1 cellular context compared by ENCODE assay signal in the genomic region with DNA sequence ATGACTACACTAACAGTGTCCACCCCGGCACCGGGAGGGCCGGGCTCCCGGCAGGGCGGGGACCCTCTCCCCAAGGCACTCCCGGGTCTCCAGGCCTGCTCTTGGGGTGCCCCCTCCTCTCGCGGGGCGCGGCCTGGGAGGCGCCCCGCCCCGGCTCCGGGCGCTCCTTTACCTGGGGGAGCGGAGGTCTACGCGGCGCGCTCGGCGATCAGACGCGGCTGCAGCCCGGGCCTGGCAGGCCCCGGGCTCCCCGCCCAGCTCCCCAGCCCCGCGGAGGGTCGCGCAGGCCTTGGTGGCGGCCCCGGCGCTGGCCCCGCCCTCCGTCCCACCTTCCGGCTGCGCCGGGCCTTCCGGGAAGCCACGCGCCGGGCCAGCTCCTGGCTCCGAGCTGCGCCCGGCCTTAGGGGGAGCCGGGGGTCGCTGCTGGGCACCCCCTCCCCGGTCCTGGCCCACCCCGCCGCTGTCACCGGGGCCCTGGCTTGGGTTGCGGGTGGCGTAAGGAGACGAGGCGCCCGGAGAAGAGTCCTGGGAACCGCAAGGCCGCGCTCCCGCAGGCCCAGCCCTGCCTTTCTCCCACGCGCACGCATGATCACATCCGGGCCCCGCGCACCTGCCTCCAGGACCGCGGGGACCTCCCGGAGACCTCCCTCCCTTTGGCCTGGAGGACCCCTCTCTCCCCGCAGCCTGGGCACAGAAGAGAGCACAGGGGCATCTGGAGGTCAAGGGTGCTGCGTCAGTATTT.
TF ChIP-seq lines count a peak whose summit lies in the region.

A gene (minus strand): TSS at position 309 of the 742 bp plus-strand sequence. CDS start 6,848 bp downstream, outside the sequence.

TF ChIP-seq in A549, 52 proteins besides CTCF, POLR2A, EP300 and RAD21 (continued from another document):
- TF ChIP-seq, protein P1, sequence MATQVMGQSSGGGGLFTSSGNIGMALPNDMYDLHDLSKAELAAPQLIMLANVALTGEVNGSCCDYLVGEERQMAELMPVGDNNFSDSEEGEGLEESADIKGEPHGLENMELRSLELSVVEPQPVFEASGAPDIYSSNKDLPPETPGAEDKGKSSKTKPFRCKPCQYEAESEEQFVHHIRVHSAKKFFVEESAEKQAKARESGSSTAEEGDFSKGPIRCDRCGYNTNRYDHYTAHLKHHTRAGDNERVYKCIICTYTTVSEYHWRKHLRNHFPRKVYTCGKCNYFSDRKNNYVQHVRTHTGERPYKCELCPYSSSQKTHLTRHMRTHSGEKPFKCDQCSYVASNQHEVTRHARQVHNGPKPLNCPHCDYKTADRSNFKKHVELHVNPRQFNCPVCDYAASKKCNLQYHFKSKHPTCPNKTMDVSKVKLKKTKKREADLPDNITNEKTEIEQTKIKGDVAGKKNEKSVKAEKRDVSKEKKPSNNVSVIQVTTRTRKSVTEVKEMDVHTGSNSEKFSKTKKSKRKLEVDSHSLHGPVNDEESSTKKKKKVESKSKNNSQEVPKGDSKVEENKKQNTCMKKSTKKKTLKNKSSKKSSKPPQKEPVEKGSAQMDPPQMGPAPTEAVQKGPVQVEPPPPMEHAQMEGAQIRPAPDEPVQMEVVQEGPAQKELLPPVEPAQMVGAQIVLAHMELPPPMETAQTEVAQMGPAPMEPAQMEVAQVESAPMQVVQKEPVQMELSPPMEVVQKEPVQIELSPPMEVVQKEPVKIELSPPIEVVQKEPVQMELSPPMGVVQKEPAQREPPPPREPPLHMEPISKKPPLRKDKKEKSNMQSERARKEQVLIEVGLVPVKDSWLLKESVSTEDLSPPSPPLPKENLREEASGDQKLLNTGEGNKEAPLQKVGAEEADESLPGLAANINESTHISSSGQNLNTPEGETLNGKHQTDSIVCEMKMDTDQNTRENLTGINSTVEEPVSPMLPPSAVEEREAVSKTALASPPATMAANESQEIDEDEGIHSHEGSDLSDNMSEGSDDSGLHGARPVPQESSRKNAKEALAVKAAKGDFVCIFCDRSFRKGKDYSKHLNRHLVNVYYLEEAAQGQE (IDR thresholded peaks at IDR 0.05): no peak
- TF ChIP-seq ZNF302 (CRISPR knock-in tag; IDR thresholded peaks at IDR 0.05) (no peak), CHD4 (IDR thresholded peaks at IDR 0.05; ENCODE audit: borderline replicate concordance) (no peak), MYC (IDR thresholded peaks at IDR 0.05; ENCODE audit: borderline replicate concordance, low read length) (peak; percentile 91), SMC3 (IDR thresholded peaks at IDR 0.05) (no peak), NPAS2 (CRISPR knock-in tag; IDR thresholded peaks at IDR 0.05; ENCODE audit: borderline replicate concordance) (no peak), MAFK (IDR thresholded peaks at IDR 0.05; ENCODE audit: partially characterized antibody) (peak; percentile 57), KDM1A (IDR thresholded peaks at IDR 0.05; ENCODE audit: low read depth) (no peak), NFE2L2 (conservative IDR thresholded peaks at IDR 0.05; ENCODE audit: low read length) (no peak), RCOR1 (IDR thresholded peaks at IDR 0.05; ENCODE audit: low read depth, low read length) (no peak), JUN (IDR thresholded peaks at IDR 0.05) (peak; percentile 78 to 98), HEYL (CRISPR knock-in tag; IDR thresholded peaks at IDR 0.05) (no peak), POLR2AphosphoS2 (conservative IDR thresholded peaks at IDR 0.05; ENCODE audit: low read length) (no peak), BHLHE40 (IDR thresholded peaks at IDR 0.05; ENCODE audit: low read depth, low read length) (no peak), HOXB13 (CRISPR knock-in tag; IDR thresholded peaks at IDR 0.05; ENCODE audit: low read depth) (0 out of 2 replicates have a peak, but pooled peaks have one; percentile 31), CBX2 (IDR thresholded peaks at IDR 0.05; ENCODE audit: borderline replicate concordance, low read depth) (no peak)
- TF ChIP-seq, protein P2, sequence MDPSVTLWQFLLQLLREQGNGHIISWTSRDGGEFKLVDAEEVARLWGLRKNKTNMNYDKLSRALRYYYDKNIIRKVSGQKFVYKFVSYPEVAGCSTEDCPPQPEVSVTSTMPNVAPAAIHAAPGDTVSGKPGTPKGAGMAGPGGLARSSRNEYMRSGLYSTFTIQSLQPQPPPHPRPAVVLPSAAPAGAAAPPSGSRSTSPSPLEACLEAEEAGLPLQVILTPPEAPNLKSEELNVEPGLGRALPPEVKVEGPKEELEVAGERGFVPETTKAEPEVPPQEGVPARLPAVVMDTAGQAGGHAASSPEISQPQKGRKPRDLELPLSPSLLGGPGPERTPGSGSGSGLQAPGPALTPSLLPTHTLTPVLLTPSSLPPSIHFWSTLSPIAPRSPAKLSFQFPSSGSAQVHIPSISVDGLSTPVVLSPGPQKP (IDR thresholded peaks at IDR 0.05; ENCODE audit: low read depth, low read length): no peak
- TF ChIP-seq, protein P3, sequence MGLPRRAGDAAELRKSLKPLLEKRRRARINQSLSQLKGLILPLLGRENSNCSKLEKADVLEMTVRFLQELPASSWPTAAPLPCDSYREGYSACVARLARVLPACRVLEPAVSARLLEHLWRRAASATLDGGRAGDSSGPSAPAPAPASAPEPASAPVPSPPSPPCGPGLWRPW (IDR thresholded peaks at IDR 0.05): no peak
- TF ChIP-seq, protein P4, sequence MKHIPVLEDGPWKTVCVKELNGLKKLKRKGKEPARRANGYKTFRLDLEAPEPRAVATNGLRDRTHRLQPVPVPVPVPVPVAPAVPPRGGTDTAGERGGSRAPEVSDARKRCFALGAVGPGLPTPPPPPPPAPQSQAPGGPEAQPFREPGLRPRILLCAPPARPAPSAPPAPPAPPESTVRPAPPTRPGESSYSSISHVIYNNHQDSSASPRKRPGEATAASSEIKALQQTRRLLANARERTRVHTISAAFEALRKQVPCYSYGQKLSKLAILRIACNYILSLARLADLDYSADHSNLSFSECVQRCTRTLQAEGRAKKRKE (CRISPR knock-in tag; IDR thresholded peaks at IDR 0.05; ENCODE audit: low read depth): no peak
- TF ChIP-seq, protein P5, sequence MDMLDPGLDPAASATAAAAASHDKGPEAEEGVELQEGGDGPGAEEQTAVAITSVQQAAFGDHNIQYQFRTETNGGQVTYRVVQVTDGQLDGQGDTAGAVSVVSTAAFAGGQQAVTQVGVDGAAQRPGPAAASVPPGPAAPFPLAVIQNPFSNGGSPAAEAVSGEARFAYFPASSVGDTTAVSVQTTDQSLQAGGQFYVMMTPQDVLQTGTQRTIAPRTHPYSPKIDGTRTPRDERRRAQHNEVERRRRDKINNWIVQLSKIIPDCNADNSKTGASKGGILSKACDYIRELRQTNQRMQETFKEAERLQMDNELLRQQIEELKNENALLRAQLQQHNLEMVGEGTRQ (IDR thresholded peaks at IDR 0.05): no peak
- TF ChIP-seq, protein P6, sequence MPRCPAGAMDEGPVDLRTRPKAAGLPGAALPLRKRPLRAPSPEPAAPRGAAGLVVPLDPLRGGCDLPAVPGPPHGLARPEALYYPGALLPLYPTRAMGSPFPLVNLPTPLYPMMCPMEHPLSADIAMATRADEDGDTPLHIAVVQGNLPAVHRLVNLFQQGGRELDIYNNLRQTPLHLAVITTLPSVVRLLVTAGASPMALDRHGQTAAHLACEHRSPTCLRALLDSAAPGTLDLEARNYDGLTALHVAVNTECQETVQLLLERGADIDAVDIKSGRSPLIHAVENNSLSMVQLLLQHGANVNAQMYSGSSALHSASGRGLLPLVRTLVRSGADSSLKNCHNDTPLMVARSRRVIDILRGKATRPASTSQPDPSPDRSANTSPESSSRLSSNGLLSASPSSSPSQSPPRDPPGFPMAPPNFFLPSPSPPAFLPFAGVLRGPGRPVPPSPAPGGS (IDR thresholded peaks at IDR 0.05): peak; percentile 99
- TF ChIP-seq, protein P7, sequence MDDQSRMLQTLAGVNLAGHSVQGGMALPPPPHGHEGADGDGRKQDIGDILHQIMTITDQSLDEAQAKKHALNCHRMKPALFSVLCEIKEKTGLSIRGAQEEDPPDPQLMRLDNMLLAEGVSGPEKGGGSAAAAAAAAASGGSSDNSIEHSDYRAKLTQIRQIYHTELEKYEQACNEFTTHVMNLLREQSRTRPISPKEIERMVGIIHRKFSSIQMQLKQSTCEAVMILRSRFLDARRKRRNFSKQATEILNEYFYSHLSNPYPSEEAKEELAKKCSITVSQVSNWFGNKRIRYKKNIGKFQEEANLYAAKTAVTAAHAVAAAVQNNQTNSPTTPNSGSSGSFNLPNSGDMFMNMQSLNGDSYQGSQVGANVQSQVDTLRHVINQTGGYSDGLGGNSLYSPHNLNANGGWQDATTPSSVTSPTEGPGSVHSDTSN (IDR thresholded peaks at IDR 0.05): no peak; the same call in 1 of the 2 replicates
